8 cellular contexts compared by ENCODE assay signal in the genomic region with DNA sequence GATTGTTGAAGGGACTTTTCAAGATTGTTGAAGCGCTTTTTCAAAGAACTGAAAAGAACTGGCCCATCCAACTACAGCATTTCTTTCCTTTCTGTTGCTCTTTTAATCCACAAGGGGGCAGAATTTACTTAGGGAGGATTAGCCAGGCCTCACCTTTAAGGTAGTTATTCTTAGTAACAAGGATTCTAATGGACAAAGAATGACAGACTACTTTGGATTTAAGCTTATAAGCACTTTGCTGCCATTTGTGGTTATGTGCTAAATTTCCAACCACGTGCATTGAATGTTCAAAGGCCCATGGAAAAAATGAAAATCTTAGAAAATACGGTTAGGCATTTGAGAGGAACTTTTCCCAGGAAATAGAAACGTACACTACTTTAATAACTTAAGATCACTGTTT. TPM values are rescaled to one million over a fixed set of nuclear protein-coding genes. Genes with fewer than 3 reads are reported as not detected.
DNase-seq lines count a peak whose midpoint lies in the region; ATAC-seq and TF ChIP-seq lines count a peak whose summit lies in the region.

No MANE protein-coding gene starts in this region.

- no peaks in the 10 kb centered on the region for H3K9me3 Mint-ChIP-seq in activated T-helper 17 cell treated with anti-CD3 and anti-CD28 coated beads, Interleukin-2, amount 50 U/mL, for 72 hours

- peaks cover 0 to 3% (median 0%) of the 10 kb centered on the region in 4 donors for H3K9me3 ChIP-seq in sigmoid colon

- no peaks in the 10 kb centered on the region for H3K36me3 Mint-ChIP-seq in activated T-helper 17 cell treated with anti-CD3 and anti-CD28 coated beads, Interleukin-2, amount 50 U/mL, for 72 hours (ENCODE audit: low read depth)

- intact Hi-C loops in left ventricle myocardium superior (cut with micrococcal nuclease) = loop anchor here (5.0 kb wide), 2 partner anchors 121 to 136 kb away; no protein-coding TSS in a partner anchor
- intact Hi-C loops in sigmoid colon (cut with DNase I) = loop anchor here (1.0 to 2.0 kb wide), 2 partner anchors 61 to 136 kb away; no protein-coding TSS in a partner anchor

- no peak overlapping the region for H3K4me3 ChIP-seq in ACC112 (ENCODE audit: low read depth, low read length)
- H3K4me3 ChIP-seq in sigmoid colon = no peak overlapping the region

- H3K4me1 Mint-ChIP-seq in activated T-helper 17 cell treated with anti-CD3 and anti-CD28 coated beads, Interleukin-2, amount 50 U/mL, for 72 hours = no peaks in the 10 kb centered on the region

- H3K4me3 Mint-ChIP-seq in activated T-helper 17 cell treated with anti-CD3 and anti-CD28 coated beads, Interleukin-2, amount 50 U/mL, for 72 hours = no peak overlapping the region

- no peak for TF ChIP-seq POLR2A in sigmoid colon (IDR thresholded peaks at IDR 0.05)

- H3K27me3 Mint-ChIP-seq in activated T-helper 17 cell treated with anti-CD3 and anti-CD28 coated beads, Interleukin-2, amount 50 U/mL, for 72 hours = no peaks in the 10 kb centered on the region

- H3K79me2 ChIP-seq in ACC112 (ENCODE audit: control insufficient read depth, insufficient read depth, low read length, unreplicated experiment) = peaks cover 51% of the 10 kb centered on the region

- H3K27ac Mint-ChIP-seq in activated T-helper 17 cell treated with anti-CD3 and anti-CD28 coated beads, Interleukin-2, amount 50 U/mL, for 72 hours = no peak overlapping the region

- H2AFZ ChIP-seq in ACC112 (ENCODE audit: low read length, unreplicated experiment) = no peak overlapping the region

- H3K27ac ChIP-seq in ACC112 (ENCODE audit: low read depth, low read length) = peak overlapping the region; percentile 81
- peak overlapping the region; percentile 47 to 59 (median 54) for H3K27ac ChIP-seq in sigmoid colon

- peak; percentile 35 for DNase-seq in NCI-H2107 treated with DMSO at 0.1 percent for 48 hours (lab: John Stamatoyannopoulos, UW; ENCODE audit: unreplicated experiment)
- no peak for DNase-seq in left ventricle myocardium superior
- DNase-seq in sigmoid colon = no peak
- DNase-seq in cortex of kidney (lab: John Stamatoyannopoulos, UW) = no peak

- WGBS in sigmoid colon, 2 donors = 61 to 68% methylated on average over 4 of the region's 4 CpGs

- peak; percentile 59 for TF ChIP-seq CTCF in GM12874 (IDR thresholded peaks at IDR 0.05; ENCODE audit: insufficient read depth, low read depth, low read length)
- peak; percentile 62 to 75 (median 70) for TF ChIP-seq CTCF in sigmoid colon (IDR thresholded peaks at IDR 0.05)

- peak; percentile 53 for ATAC-seq in activated T-helper 17 cell treated with anti-CD3 and anti-CD28 coated beads, Interleukin-2, amount 50 U/mL, for 72 hours (replicated peaks)
- peak; percentile 80 for ATAC-seq in left ventricle myocardium superior
- no peak for ATAC-seq in GM18907 (IDR thresholded peaks at IDR 0.05; ENCODE audit: unreplicated experiment)

- H3K27me3 ChIP-seq in ACC112 (ENCODE audit: insufficient read depth, low read length) (no peaks in the 10 kb centered on the region), sigmoid colon (no peaks in the 10 kb centered on the region)

- TF ChIP-seq EP300 in sigmoid colon (IDR thresholded peaks at IDR 0.05) = no peak

- H3K4me1 ChIP-seq in ACC112 (ENCODE audit: control insufficient read depth, insufficient read depth, low read length, unreplicated experiment) (peaks cover 12% of the 10 kb centered on the region), sigmoid colon (peaks cover 0 to 33% (median 23%) of the 10 kb centered on the region in 4 donors)

- H3K36me3 ChIP-seq in ACC112 (ENCODE audit: insufficient read depth, low read length) (peaks cover 8% of the 10 kb centered on the region), sigmoid colon (no peaks in the 10 kb centered on the region)

RNA-seq across cellular contexts. Expression of a gene that starts 49.5 kb away (rescaled TPM):
- total RNA-seq in activated T-helper 17 cell treated with anti-CD3 and anti-CD28 coated beads, Interleukin-2, amount 50 U/mL, for 72 hours = 1,000 to 10,000 TPM; 1,670 to 3,247 TPM
- total RNA-seq in left ventricle myocardium superior (1,352 TPM), sigmoid colon (100 to 1,000 TPM; 576 to 731 (median 702) TPM)
- polyA plus RNA-seq in sigmoid colon = 100 to 1,000 TPM; 300 to 563 (median 354) TPM
